Comparison of ENCODE assay signal across 1 cellular context in the genomic region with DNA sequence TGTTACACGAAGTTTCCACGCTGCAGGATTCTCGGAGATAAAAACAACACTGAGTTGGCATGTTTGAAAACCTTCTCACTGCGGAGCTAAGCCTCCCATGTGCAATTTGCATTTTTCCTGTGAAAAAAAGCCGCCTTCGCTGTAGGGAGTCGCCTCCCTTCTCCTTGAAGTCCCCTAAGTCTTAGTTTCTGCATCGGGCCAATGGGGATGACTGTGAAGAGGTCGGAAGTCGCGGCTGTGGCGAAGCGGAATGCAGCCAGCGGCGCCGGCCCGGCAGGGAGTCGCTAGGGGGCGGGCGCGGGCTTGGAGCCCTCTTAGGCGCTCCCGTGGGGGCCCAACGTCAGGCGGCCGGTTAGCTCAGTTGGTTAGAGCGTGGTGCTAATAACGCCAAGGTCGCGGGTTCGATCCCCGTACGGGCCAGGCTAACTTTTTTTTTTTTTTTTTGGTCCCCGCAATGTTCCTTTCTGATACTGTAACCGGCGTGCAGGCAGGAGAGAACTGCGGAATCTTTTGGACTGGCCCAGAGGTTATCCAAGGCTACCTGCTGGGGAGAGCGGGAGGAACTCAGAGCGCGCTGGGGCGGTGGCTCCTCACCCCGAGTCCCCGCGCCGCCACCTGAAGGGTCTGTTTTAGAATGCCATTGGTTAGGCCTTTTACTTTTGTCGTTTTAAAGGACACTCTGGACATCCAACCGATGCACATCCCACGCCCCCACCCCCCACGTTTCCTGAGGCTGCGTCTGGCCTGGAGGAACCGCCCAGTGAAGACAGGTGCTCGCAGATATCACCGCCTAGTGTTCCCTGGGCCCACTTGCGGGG.
TF ChIP-seq lines count a peak whose summit lies in the region.

No MANE protein-coding gene starts in this region.

TF ChIP-seq in liver, 16 proteins besides CTCF, POLR2A, EP300 and RAD21 (continued from another document):
- TF ChIP-seq, protein P1, sequence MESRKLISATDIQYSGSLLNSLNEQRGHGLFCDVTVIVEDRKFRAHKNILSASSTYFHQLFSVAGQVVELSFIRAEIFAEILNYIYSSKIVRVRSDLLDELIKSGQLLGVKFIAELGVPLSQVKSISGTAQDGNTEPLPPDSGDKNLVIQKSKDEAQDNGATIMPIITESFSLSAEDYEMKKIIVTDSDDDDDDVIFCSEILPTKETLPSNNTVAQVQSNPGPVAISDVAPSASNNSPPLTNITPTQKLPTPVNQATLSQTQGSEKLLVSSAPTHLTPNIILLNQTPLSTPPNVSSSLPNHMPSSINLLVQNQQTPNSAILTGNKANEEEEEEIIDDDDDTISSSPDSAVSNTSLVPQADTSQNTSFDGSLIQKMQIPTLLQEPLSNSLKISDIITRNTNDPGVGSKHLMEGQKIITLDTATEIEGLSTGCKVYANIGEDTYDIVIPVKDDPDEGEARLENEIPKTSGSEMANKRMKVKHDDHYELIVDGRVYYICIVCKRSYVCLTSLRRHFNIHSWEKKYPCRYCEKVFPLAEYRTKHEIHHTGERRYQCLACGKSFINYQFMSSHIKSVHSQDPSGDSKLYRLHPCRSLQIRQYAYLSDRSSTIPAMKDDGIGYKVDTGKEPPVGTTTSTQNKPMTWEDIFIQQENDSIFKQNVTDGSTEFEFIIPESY (IDR thresholded peaks at IDR 0.05) = peak; percentile 44
- peak in 1 of 2 donors; percentile 45 for TF ChIP-seq GABPA (IDR thresholded peaks at IDR 0.05 in 1 of 2, conservative IDR thresholded peaks at IDR 0.05 in 1 of 2)
TF ChIP-seq in liver: peak in this region for 9.
